Comparison of ENCODE assay signal across 15 cellular contexts in genomic region chr13:107069107-107069776, GRCh38.
A peak's percentile ranks its signal among the peaks of the same experiment; 100 is the strongest.
DNase-seq lines count a peak whose midpoint lies in the region; ATAC-seq and TF ChIP-seq lines count a peak whose summit lies in the region.
"Had no signal": no experiment of that assay in that cellular context is flagged by ENCODE, and none has a peak within 500 bp of the region (broad histone marks: within the 10 kb centered on the region; RNA-seq: fewer than 3 reads in every experiment).

No MANE protein-coding gene starts in this region.

- no peak overlapping the region for H2BK5ac ChIP-seq in IMR-90 (ENCODE audit: low read depth, low read length, poor library complexity, severe bottlenecking)

- no peak overlapping the region for H3K56ac ChIP-seq in IMR-90 (ENCODE audit: extremely low read depth, insufficient read depth, low read length)

- H3K79me2 ChIP-seq in hepatocyte = no peaks in the 10 kb centered on the region

- no peak overlapping the region for H3K4ac ChIP-seq in IMR-90 (ENCODE audit: low read depth, low read length)

- H3K4me2 ChIP-seq in IMR-90 (ENCODE audit: low read depth, low read length) (no peak overlapping the region), hepatocyte (peak overlapping the region; percentile 13)

- no peak overlapping the region for H3K18ac ChIP-seq in IMR-90 (ENCODE audit: low read depth, low read length)

- BruUV-seq in IMR-90 (replicated peaks; lab: Mats Ljungman, UMichigan) (no TSS peak), Calu3 (replicated peaks; lab: Mats Ljungman, UMichigan) (no TSS peak)

- H4K8ac ChIP-seq in IMR-90 (ENCODE audit: low read depth in 2 of 2, low read length in 2 of 2) = no peak overlapping the region

- H3K9me2 ChIP-seq in hepatocyte (replicated peaks; ENCODE audit: insufficient read depth) = no peaks in the 10 kb centered on the region

- peaks cover 3% of the 10 kb centered on the region for H3K9me3 Mint-ChIP-seq in Calu3 (ENCODE audit: low read depth, unreplicated experiment)

- H2BK15ac ChIP-seq in IMR-90 (ENCODE audit: low read depth, low read length) = no peak overlapping the region; the same call in 2 of the 3 replicates

- H3K36me3 Mint-ChIP-seq in Calu3 (ENCODE audit: insufficient read depth, unreplicated experiment) = no peaks in the 10 kb centered on the region

- ATAC-seq in IMR-90 (ENCODE audit: low read depth) (peak; percentile 40; the same call in 1 of the 2 replicates), GM21515 (IDR thresholded peaks at IDR 0.05; ENCODE audit: unreplicated experiment) (no peak), HG03108 (IDR thresholded peaks at IDR 0.05; ENCODE audit: unreplicated experiment) (no peak)
- ATAC-seq: HepG2 had no signal

- no peaks in the 10 kb centered on the region for H3K27me3 Mint-ChIP-seq in Calu3 (ENCODE audit: unreplicated experiment)

- H3K4me3 ChIP-seq in IMR-90 (ENCODE audit: insufficient read depth, low read depth, low read length) (no peak overlapping the region), hepatocyte (no peak overlapping the region)
- H3K4me3 ChIP-seq: GM23248, SJCRH30 had no signal

- no peak for TF ChIP-seq RAD21 in IMR-90 (IDR thresholded peaks at IDR 0.05; ENCODE audit: low read length)

- CTCF ChIA-PET in IMR-90 (lab: Yijun Ruan, JAX) = interaction anchor here (1.3 to 1.5 kb wide), 2 partner anchors 10 to 29 kb away, joined by 4 read pairs; no protein-coding TSS in a partner anchor
- CTCF ChIA-PET in Calu3 (lab: Charles Lee) = no interaction called here

- intact Hi-C loops in IMR-90 (cut with micrococcal nuclease) = no loop called here
- intact Hi-C loops in Calu3 (cut with micrococcal nuclease; ENCODE audit: unreplicated experiment) = no loop called here

- dilution Hi-C loops in IMR-90 (cut with HindIII; ENCODE audit: low sequenced_read_pairs, unreplicated experiment) = no loop called here

- no peak overlapping the region for H3K23ac ChIP-seq in IMR-90 (ENCODE audit: low read depth, low read length)

- H3K4me3 Mint-ChIP-seq in Calu3 (ENCODE audit: low read depth, unreplicated experiment) = no peak overlapping the region

- H3K9ac ChIP-seq in IMR-90 (ENCODE audit: low read depth, low read length) = no peak overlapping the region
- H3K9ac ChIP-seq: GM23248 had no signal

- H4K5ac ChIP-seq in IMR-90 (ENCODE audit: low read depth, low read length) = no peak overlapping the region

- DNase-seq in A172 (ENCODE audit: low spot score) (peak; percentile 1), IMR-90 (peak; percentile 48), hepatocyte (ENCODE audit: low spot score) (peak; percentile 23), Calu3 (no peak)
- DNase-seq in activated naive CD4-positive, alpha-beta T cell (lab: John Stamatoyannopoulos, UW) = no peak
- DNase-seq: C1 segment of cervical spinal cord, GM23248, NCI-H2029, NCI-H2171 treated with DMSO at 0.1 percent for 48 hours, NCI-H510A, SJCRH30 had no signal

- no peak for TF ChIP-seq POLR2A in IMR-90 (IDR thresholded peaks at IDR 0.05; ENCODE audit: low read depth, low read length)

- H2BK20ac ChIP-seq in IMR-90 (ENCODE audit: low read depth, low read length) = no peak overlapping the region

- no peak overlapping the region for H3K27ac Mint-ChIP-seq in Calu3 (ENCODE audit: unreplicated experiment)

- no peaks in the 10 kb centered on the region for H3K27me3 ChIP-seq in IMR-90 (ENCODE audit: control insufficient read depth, insufficient read depth, low read length)
- no peaks in the 10 kb centered on the region for H3K27me3 ChIP-seq in hepatocyte
- H3K27me3 ChIP-seq: SJCRH30 had no signal

- no peaks in the 10 kb centered on the region for H3K79me1 ChIP-seq in IMR-90 (ENCODE audit: low read depth in 1 of 2, low read length in 2 of 2)

- H3K4me1 Mint-ChIP-seq in Calu3 (ENCODE audit: low read depth, unreplicated experiment) = no peaks in the 10 kb centered on the region

- no peak overlapping the region for H2AK5ac ChIP-seq in IMR-90 (ENCODE audit: low read depth, low read length)

- POLR2A ChIA-PET in IMR-90 (lab: Charles Lee; ENCODE audit: unreplicated experiment) = no interaction called here

- H3K4me1 ChIP-seq in IMR-90 (ENCODE audit: control insufficient read depth, insufficient read depth, low read length) (peaks cover 4% of the 10 kb centered on the region; the same call in 1 of the 2 replicates), hepatocyte (ENCODE audit: insufficient read depth) (no peaks in the 10 kb centered on the region)
- H3K4me1 ChIP-seq: SJCRH30 had no signal

- H3K14ac ChIP-seq in IMR-90 (replicated peaks; ENCODE audit: low read depth, low read length) = no peak overlapping the region

- WGBS in IMR-90 (ENCODE audit: extremely low coverage in 2 of 2, insufficient read length in 1 of 2), 2 experiments = 76% methylated on average over 3 of the region's 4 CpGs; no CpG with 5 or more reads in 1 of the 2 experiments
- WGBS in hepatocyte (ENCODE audit: low lambda C conversion rate, missing lambda C conversion rate) = 51% methylated on average over 4 of the region's 4 CpGs

- no peak overlapping the region for H2AFZ ChIP-seq in IMR-90 (replicated peaks; ENCODE audit: low read length, poor library complexity)
- H2AFZ ChIP-seq in hepatocyte = no peak overlapping the region
- H2AFZ ChIP-seq: GM23248 had no signal

- H3K27ac ChIP-seq in IMR-90 (ENCODE audit: insufficient read depth, low read length) = no peak overlapping the region
- peak overlapping the region; percentile 28 for H3K27ac ChIP-seq in VCaP
- H3K27ac ChIP-seq in hepatocyte = no peak overlapping the region
- H3K27ac ChIP-seq: GM23248, SJCRH30 had no signal

- in situ Hi-C loops in IMR-90 (cut with MboI; ENCODE audit: low sequenced_read_pairs) = no loop called here

- no peaks in the 10 kb centered on the region for H4K20me1 ChIP-seq in IMR-90 (ENCODE audit: insufficient read depth, low read length)
- H4K20me1 ChIP-seq in hepatocyte (ENCODE audit: insufficient read depth, poor library complexity, severe bottlenecking) = no peaks in the 10 kb centered on the region

- no peak overlapping the region for H4K91ac ChIP-seq in IMR-90 (ENCODE audit: insufficient read depth, low read depth, low read length)

- peaks cover 5% of the 10 kb centered on the region; the same call in 1 of the 2 replicates for H3K9me1 ChIP-seq in IMR-90 (ENCODE audit: insufficient read depth, low read length)

- no peak overlapping the region for H2AK9ac ChIP-seq in IMR-90 (replicated peaks; ENCODE audit: low read depth, low read length, poor library complexity)

- TF ChIP-seq CTCF in IMR-90 (conservative IDR thresholded peaks at IDR 0.05; ENCODE audit: low read depth, low read length) (no peak), VCaP (conservative IDR thresholded peaks at IDR 0.05) (no peak), hepatocyte (IDR thresholded peaks at IDR 0.05; ENCODE audit: poor library complexity) (no peak), Calu3 (IDR thresholded peaks at IDR 0.05; ENCODE audit: unreplicated experiment) (no peak)

- no peaks in the 10 kb centered on the region for H3K9me3 ChIP-seq in IMR-90 (ENCODE audit: control insufficient read depth, insufficient read depth, low read length)
- no peaks in the 10 kb centered on the region for H3K9me3 ChIP-seq in hepatocyte (ENCODE audit: low read depth)
- H3K9me3 ChIP-seq: SJCRH30 had no signal

- no peaks in the 10 kb centered on the region for H3K36me3 ChIP-seq in IMR-90 (ENCODE audit: control insufficient read depth, insufficient read depth, low read length)
- no peaks in the 10 kb centered on the region for H3K36me3 ChIP-seq in hepatocyte (replicated peaks; ENCODE audit: insufficient read depth, low read depth)
- H3K36me3 ChIP-seq: SJCRH30 had no signal

- no peak overlapping the region for H2BK120ac ChIP-seq in IMR-90 (ENCODE audit: low read depth, low read length)

TF ChIP-seq in IMR-90, 13 proteins besides CTCF, POLR2A, EP300 and RAD21:
- no peak for TF ChIP-seq BHLHE40 (IDR thresholded peaks at IDR 0.05; ENCODE audit: low read depth, low read length)
- TF ChIP-seq CEBPB (IDR thresholded peaks at IDR 0.05; ENCODE audit: low read depth, low read length) = peak; percentile 42; the same call in 1 of the 2 replicates

Comparison
In these comparisons a context has a peak if more than half of its experiments do, and no peak if none do; other contexts are left out.
1. DNase-seq: peak in A172 (single experiment), IMR-90 (single experiment) and hepatocyte (single experiment); none in activated naive CD4-positive, alpha-beta T cell (0 of 4) and Calu3 (single experiment).